10 cellular contexts compared by ENCODE assay signal in the genomic region with DNA sequence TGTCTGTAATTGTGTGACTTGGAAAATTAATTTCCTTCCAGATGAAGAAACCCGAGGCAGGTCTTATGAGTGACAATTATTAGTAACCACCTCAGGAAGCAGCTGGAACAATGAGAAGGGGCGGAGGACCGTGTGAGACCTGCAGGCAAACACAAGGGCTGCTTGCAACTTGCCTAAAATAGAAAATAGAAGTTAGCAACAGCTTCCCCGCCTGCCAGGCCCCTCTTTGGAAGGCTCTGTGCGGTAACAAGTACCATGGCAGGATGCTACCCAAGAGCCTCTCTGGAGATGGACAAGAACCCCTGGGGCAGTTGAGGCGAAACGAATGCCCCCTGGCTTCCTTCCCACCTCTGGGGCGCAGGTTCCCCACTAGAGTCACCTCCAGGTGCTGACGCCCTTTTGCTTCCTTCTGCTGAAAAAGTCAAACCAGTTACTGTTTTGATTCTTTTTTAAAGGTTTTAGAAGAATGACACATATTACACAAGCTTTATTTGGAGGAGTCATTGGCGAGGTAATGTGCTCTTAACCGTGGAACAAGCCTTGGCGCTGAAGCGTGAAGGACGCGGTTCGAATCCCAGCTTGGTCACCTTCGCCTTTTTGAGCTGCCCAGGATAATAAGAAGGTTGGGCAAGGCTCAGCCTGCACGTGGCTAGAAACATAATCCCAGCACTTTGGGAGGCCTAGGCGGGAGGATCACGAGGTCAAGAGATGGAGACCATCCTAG. TPM values are rescaled to one million over a fixed set of nuclear protein-coding genes. Genes with fewer than 3 reads are reported as not detected.
DNase-seq lines count a peak whose midpoint lies in the region; ATAC-seq and TF ChIP-seq lines count a peak whose summit lies in the region.
"Had no signal": no experiment of that assay in that cellular context is flagged by ENCODE, and none has a peak within 500 bp of the region (broad histone marks: within the 10 kb centered on the region; RNA-seq: fewer than 3 reads in every experiment).

No MANE protein-coding gene starts in this region.

- H3K36me3 Mint-ChIP-seq in WTC11, result no peaks in the 10 kb centered on the region

- ATAC-seq in WTC11 (no peak), HG03378 (IDR thresholded peaks at IDR 0.05; ENCODE audit: unreplicated experiment) (no peak)
- no peak for ATAC-seq in stimulated activated naive CD8-positive, alpha-beta T cell treated with anti-CD3 and anti-CD28 coated beads, Interleukin-15, amount 100 ng/mL, for 72 hours

- no peaks in the 10 kb centered on the region for H3K9me3 Mint-ChIP-seq in WTC11
- no peaks in the 10 kb centered on the region for H3K9me3 Mint-ChIP-seq in stimulated activated naive CD8-positive, alpha-beta T cell treated with anti-CD3 and anti-CD28 coated beads, Interleukin-15, amount 100 ng/mL, for 72 hours

- peak overlapping the region; percentile 70 for H3K4me3 ChIP-seq in left ventricle myocardium inferior

- H3K27ac ChIP-seq in left ventricle myocardium inferior (replicated peaks), result peak overlapping the region; percentile 84

- POLR2A ChIA-PET in WTC11 (lab: Charles Lee), result interaction anchor here (0.6 kb wide), 1 partner anchor 92 kb away, joined by 3 read pairs; no protein-coding TSS in a partner anchor

- no peak overlapping the region for H3K27ac Mint-ChIP-seq in WTC11
- H3K27ac Mint-ChIP-seq in stimulated activated naive CD8-positive, alpha-beta T cell treated with anti-CD3 and anti-CD28 coated beads, Interleukin-15, amount 100 ng/mL, for 72 hours, result peak overlapping the region in 1 of 2 donors; percentile 80

- H3K27me3 ChIP-seq in left ventricle myocardium inferior (ENCODE audit: low read depth), result no peaks in the 10 kb centered on the region

- intact Hi-C loops in left ventricle myocardium inferior (cut with micrococcal nuclease), result no loop called here

- no peak for TF ChIP-seq CTCF in WTC11 (IDR thresholded peaks at IDR 0.05)
- TF ChIP-seq CTCF in left ventricle myocardium inferior (IDR thresholded peaks at IDR 0.05; ENCODE audit: borderline replicate concordance), result no peak

- peaks cover 40% of the 10 kb centered on the region for H3K4me1 ChIP-seq in left ventricle myocardium inferior

- H3K4me1 Mint-ChIP-seq in WTC11, result peaks cover 3% of the 10 kb centered on the region; the same call in 1 of the 2 replicates
- peaks cover 16% of the 10 kb centered on the region for H3K4me1 Mint-ChIP-seq in stimulated activated naive CD8-positive, alpha-beta T cell treated with anti-CD3 and anti-CD28 coated beads, Interleukin-15, amount 100 ng/mL, for 72 hours

- DNase-seq in NCI-H2227 (lab: John Stamatoyannopoulos, UW; ENCODE audit: unreplicated experiment) (peak; percentile 13), NCI-H2227 treated with DMSO at 0.1 percent for 48 hours (lab: John Stamatoyannopoulos, UW) (no peak), WTC11 (ENCODE audit: low spot score) (no peak), left ventricle myocardium inferior (peak; percentile 23), HUDEP-2 (lab: John Stamatoyannopoulos, UW; ENCODE audit: unreplicated experiment in 76 of 76) (no peak)
- no peak for DNase-seq in stimulated activated naive CD8-positive, alpha-beta T cell treated with anti-CD3 and anti-CD28 coated beads, Interleukin-15, amount 100 ng/mL, for 72 hours
- DNase-seq in activated CD4-positive, CD25-positive, alpha-beta regulatory T cell treated with anti-CD3 and anti-CD28 coated beads, Interleukin-2, amount 50 U/mL, for 72 hours, result no peak
- DNase-seq: activated effector memory CD4-positive, alpha-beta T cell treated with Interleukin-2 at 50 U/mL for 16 hours; stimulated activated CD4-positive, alpha-beta T cell treated with anti-CD3 and anti-CD28 coated beads, Interleukin-12 subunit alpha, Interleukin-12 subunit beta, amount 100 ng/mL, for 4 hours had no signal

- CTCF ChIA-PET in WTC11 (lab: Charles Lee), result interaction anchor here (0.6 to 1.7 kb wide), 15 partner anchors 12 to 630 kb away, joined by 3 to 10 read pairs (median 4); no protein-coding TSS in a partner anchor

- no peaks in the 10 kb centered on the region for H3K9me3 ChIP-seq in left ventricle myocardium inferior (replicated peaks)

- peak overlapping the region; percentile 73 for H3K4me3 Mint-ChIP-seq in WTC11
- peak overlapping the region; percentile 49 to 72 for H3K4me3 Mint-ChIP-seq in stimulated activated naive CD8-positive, alpha-beta T cell treated with anti-CD3 and anti-CD28 coated beads, Interleukin-15, amount 100 ng/mL, for 72 hours

- no peaks in the 10 kb centered on the region for H3K36me3 ChIP-seq in left ventricle myocardium inferior

- peaks cover 25% of the 10 kb centered on the region for H3K27me3 Mint-ChIP-seq in WTC11 (ENCODE audit: low read depth)
- peaks cover 60% of the 10 kb centered on the region for H3K27me3 Mint-ChIP-seq in stimulated activated naive CD8-positive, alpha-beta T cell treated with anti-CD3 and anti-CD28 coated beads, Interleukin-15, amount 100 ng/mL, for 72 hours

TF ChIP-seq in WTC11, 78 proteins besides CTCF, POLR2A, EP300 and RAD21 (continues in another document):
- TF ChIP-seq NFYB (CRISPR knock-in tag; conservative IDR thresholded peaks at IDR 0.05; ENCODE audit: low read depth) (no peak), SP1 (CRISPR knock-in tag; conservative IDR thresholded peaks at IDR 0.05) (no peak), SOX15 (CRISPR knock-in tag; IDR thresholded peaks at IDR 0.05) (no peak), SMAD4 (CRISPR knock-in tag; IDR thresholded peaks at IDR 0.05) (no peak), PRRX2 (CRISPR knock-in tag; IDR thresholded peaks at IDR 0.05) (no peak), NFATC4 (CRISPR knock-in tag; IDR thresholded peaks at IDR 0.05) (no peak)
- TF ChIP-seq, protein P1, sequence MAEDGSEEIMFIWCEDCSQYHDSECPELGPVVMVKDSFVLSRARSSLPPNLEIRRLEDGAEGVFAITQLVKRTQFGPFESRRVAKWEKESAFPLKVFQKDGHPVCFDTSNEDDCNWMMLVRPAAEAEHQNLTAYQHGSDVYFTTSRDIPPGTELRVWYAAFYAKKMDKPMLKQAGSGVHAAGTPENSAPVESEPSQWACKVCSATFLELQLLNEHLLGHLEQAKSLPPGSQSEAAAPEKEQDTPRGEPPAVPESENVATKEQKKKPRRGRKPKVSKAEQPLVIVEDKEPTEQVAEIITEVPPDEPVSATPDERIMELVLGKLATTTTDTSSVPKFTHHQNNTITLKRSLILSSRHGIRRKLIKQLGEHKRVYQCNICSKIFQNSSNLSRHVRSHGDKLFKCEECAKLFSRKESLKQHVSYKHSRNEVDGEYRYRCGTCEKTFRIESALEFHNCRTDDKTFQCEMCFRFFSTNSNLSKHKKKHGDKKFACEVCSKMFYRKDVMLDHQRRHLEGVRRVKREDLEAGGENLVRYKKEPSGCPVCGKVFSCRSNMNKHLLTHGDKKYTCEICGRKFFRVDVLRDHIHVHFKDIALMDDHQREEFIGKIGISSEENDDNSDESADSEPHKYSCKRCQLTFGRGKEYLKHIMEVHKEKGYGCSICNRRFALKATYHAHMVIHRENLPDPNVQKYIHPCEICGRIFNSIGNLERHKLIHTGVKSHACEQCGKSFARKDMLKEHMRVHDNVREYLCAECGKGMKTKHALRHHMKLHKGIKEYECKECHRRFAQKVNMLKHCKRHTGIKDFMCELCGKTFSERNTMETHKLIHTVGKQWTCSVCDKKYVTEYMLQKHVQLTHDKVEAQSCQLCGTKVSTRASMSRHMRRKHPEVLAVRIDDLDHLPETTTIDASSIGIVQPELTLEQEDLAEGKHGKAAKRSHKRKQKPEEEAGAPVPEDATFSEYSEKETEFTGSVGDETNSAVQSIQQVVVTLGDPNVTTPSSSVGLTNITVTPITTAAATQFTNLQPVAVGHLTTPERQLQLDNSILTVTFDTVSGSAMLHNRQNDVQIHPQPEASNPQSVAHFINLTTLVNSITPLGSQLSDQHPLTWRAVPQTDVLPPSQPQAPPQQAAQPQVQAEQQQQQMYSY (CRISPR knock-in tag; IDR thresholded peaks at IDR 0.05), result no peak
- TF ChIP-seq, protein P2, sequence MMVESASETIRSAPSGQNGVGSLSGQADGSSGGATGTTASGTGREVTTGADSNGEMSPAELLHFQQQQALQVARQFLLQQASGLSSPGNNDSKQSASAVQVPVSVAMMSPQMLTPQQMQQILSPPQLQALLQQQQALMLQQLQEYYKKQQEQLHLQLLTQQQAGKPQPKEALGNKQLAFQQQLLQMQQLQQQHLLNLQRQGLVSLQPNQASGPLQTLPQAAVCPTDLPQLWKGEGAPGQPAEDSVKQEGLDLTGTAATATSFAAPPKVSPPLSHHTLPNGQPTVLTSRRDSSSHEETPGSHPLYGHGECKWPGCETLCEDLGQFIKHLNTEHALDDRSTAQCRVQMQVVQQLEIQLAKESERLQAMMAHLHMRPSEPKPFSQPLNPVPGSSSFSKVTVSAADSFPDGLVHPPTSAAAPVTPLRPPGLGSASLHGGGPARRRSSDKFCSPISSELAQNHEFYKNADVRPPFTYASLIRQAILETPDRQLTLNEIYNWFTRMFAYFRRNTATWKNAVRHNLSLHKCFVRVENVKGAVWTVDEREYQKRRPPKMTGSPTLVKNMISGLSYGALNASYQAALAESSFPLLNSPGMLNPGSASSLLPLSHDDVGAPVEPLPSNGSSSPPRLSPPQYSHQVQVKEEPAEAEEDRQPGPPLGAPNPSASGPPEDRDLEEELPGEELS (CRISPR knock-in tag; IDR thresholded peaks at IDR 0.05), result no peak
- TF ChIP-seq, protein P3, sequence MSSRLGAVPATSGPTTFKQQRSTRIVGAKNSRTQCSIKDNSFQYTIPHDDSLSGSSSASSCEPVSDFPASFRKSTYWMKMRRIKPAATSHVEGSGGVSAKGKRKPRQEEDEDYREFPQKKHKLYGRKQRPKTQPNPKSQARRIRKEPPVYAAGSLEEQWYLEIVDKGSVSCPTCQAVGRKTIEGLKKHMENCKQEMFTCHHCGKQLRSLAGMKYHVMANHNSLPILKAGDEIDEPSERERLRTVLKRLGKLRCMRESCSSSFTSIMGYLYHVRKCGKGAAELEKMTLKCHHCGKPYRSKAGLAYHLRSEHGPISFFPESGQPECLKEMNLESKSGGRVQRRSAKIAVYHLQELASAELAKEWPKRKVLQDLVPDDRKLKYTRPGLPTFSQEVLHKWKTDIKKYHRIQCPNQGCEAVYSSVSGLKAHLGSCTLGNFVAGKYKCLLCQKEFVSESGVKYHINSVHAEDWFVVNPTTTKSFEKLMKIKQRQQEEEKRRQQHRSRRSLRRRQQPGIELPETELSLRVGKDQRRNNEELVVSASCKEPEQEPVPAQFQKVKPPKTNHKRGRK (CRISPR knock-in tag; IDR thresholded peaks at IDR 0.05; ENCODE audit: borderline replicate concordance), result no peak

RNA-seq across cellular contexts. Expression of a gene that starts 47.0 kb away (rescaled TPM):
- total RNA-seq in WTC11 (2021), result 2.1 to 2.2 TPM (median 2.2 TPM) in 3 replicates
- 378 TPM for total RNA-seq in left ventricle myocardium inferior

RNA-seq across cellular contexts. Expression of a gene that starts 50.3 kb away (rescaled TPM):
- total RNA-seq in WTC11 (2021) (not detected in 3 replicates), left ventricle myocardium inferior (0.30 TPM)

Comparison
In these comparisons a context has a peak if more than half of its experiments do, and no peak if none do; other contexts are left out.
1. DNase-seq: peak in NCI-H2227 (single experiment) and left ventricle myocardium inferior (single experiment); none in NCI-H2227 treated with DMSO at 0.1 percent for 48 hours (single experiment), WTC11 (single experiment), stimulated activated naive CD8-positive, alpha-beta T cell treated with anti-CD3 and anti-CD28 coated beads, Interleukin-15, amount 100 ng/mL, for 72 hours (0 of 2), activated CD4-positive, CD25-positive, alpha-beta regulatory T cell treated with anti-CD3 and anti-CD28 coated beads, Interleukin-2, amount 50 U/mL, for 72 hours (single experiment) and HUDEP-2 (0 of 76).
2. RNA of a gene that starts 47.0 kb away (total RNA-seq): 378 TPM in left ventricle myocardium inferior (single experiment); 2.1 to 2.2 TPM in WTC11; every median in the first group is over 100 times any median in the second.